ENCODE assay signal across 25 cellular contexts in the genomic region with DNA sequence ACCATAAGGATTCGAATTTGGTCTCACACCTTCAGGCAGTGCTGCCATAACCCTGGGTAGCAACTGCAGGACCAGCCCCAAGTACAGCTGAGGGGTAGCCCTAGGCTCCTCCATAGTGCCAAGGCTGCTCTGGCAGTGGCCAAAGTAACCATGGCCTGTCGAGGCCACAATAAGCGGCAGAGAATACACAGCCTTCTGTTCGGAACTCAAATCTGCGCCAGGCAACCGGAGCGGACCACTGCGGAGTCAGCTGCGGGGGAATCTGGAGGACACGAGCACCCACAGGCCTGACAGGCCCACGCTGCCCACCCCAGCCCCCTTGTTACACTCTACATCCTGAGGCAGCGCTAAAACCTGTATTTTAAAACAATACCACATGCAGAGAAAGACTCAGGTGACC. TPM values are rescaled to one million over a fixed set of nuclear protein-coding genes. Genes with fewer than 3 reads are reported as not detected.
A peak's percentile ranks its signal among the peaks of the same experiment; 100 is the strongest.
DNase-seq lines count a peak whose midpoint lies in the region; ATAC-seq and TF ChIP-seq lines count a peak whose summit lies in the region.
"Had no signal": no experiment of that assay in that cellular context is flagged by ENCODE, and none has a peak within 500 bp of the region (broad histone marks: within the 10 kb centered on the region; RNA-seq: fewer than 3 reads in every experiment).

No MANE protein-coding gene starts in this region.

- no peak overlapping the region for H3K18ac ChIP-seq in H9 (ENCODE audit: insufficient read length, low read depth, low read length)

- H4K8ac ChIP-seq in H9 (replicated peaks; ENCODE audit: insufficient read length, low read depth, low read length) = no peak overlapping the region

- CTCF ChIA-PET in activated CD8-positive, alpha-beta memory T cell treated with anti-CD3 and anti-CD28 coated beads, Interleukin-2, amount 10 ng/mL, durations not matched to agents 7 days and 5 days (lab: Charles Lee) = interaction anchor here (1.0 to 1.1 kb wide), 2 partner anchors 15 to 43 kb away, joined by 4 to 5 read pairs; no protein-coding TSS in a partner anchor
- CTCF ChIA-PET in OCI-LY7 (lab: Charles Lee; ENCODE audit: unreplicated experiment) = no interaction called here

- no peak for TF ChIP-seq CTCF in H9 (conservative IDR thresholded peaks at IDR 0.05)
- no peak for TF ChIP-seq CTCF in OCI-LY7 (conservative IDR thresholded peaks at IDR 0.05; ENCODE audit: low read length)

- no peak overlapping the region for H3K4ac ChIP-seq in H9 (ENCODE audit: low read depth, low read length)

- H3K27me3 Mint-ChIP-seq in activated CD8-positive, alpha-beta memory T cell treated with anti-CD3 and anti-CD28 coated beads, Interleukin-2, amount 10 ng/mL, durations not matched to agents 7 days and 5 days = peaks cover 4% of the 10 kb centered on the region
- H3K27me3 Mint-ChIP-seq in H9 (ENCODE audit: low read depth) = peaks cover 4% of the 10 kb centered on the region
- H3K27me3 Mint-ChIP-seq: CD4-positive, alpha-beta T cell; CD8-positive, alpha-beta memory T cell had no signal

- no peak overlapping the region for H3K4me3 ChIP-seq in OCI-LY7 (ENCODE audit: low read depth, low read length, poor library complexity, severe bottlenecking)
- H3K4me3 ChIP-seq: A549; BLaER1 treated with 17β-estradiol and CSF1 and Interleukin-3, amounts not matched to agents 10 nM and 100 nM had no signal

- no peaks in the 10 kb centered on the region for H3K79me1 ChIP-seq in H9 (ENCODE audit: insufficient read depth, low read depth, low read length, poor library complexity, severe bottlenecking)

- no peak overlapping the region for H3K9ac ChIP-seq in H9 (ENCODE audit: extremely low read depth, insufficient read length, low read length)
- H3K9ac ChIP-seq: BLaER1 treated with 17β-estradiol and CSF1 and Interleukin-3, amounts not matched to agents 10 nM and 100 nM had no signal

- no peaks in the 10 kb centered on the region for H3K36me3 ChIP-seq in OCI-LY7 (ENCODE audit: insufficient read depth, low read length)
- H3K36me3 ChIP-seq: BE2C; BLaER1 treated with 17β-estradiol and CSF1 and Interleukin-3, amounts not matched to agents 10 nM and 100 nM had no signal

- H4K20me1 ChIP-seq in H9 (ENCODE audit: control insufficient read depth, insufficient read depth, insufficient read length) (no peaks in the 10 kb centered on the region), OCI-LY7 (ENCODE audit: insufficient read depth, low read length) (no peaks in the 10 kb centered on the region)
- H4K20me1 ChIP-seq: BLaER1 treated with 17β-estradiol and CSF1 and Interleukin-3, amounts not matched to agents 10 nM and 100 nM had no signal

- no peak overlapping the region for H4K5ac ChIP-seq in H9 (ENCODE audit: insufficient read length, low read depth, low read length)

- H3K14ac ChIP-seq in H9 (ENCODE audit: insufficient read depth, low read length) = no peak overlapping the region

- H3K9me3 Mint-ChIP-seq in activated CD8-positive, alpha-beta memory T cell treated with anti-CD3 and anti-CD28 coated beads, Interleukin-2, amount 10 ng/mL, durations not matched to agents 7 days and 5 days (ENCODE audit: low read depth) = no peaks in the 10 kb centered on the region
- H3K9me3 Mint-ChIP-seq in H9 = no peaks in the 10 kb centered on the region
- H3K9me3 Mint-ChIP-seq: CD4-positive, alpha-beta T cell; CD8-positive, alpha-beta memory T cell had no signal

- H3K23me2 ChIP-seq in H9 (ENCODE audit: insufficient read length, low read depth, low read length, poor library complexity, severe bottlenecking) = no peaks in the 10 kb centered on the region

- H3K4me1 ChIP-seq in H9 (ENCODE audit: insufficient read depth, low read length) (no peaks in the 10 kb centered on the region), OCI-LY7 (ENCODE audit: insufficient read depth, low read length, poor library complexity, severe bottlenecking) (peaks cover 27% of the 10 kb centered on the region)
- H3K4me1 ChIP-seq: A549 had no signal

- DNase-seq in activated CD8-positive, alpha-beta memory T cell treated with anti-CD3 and anti-CD28 coated beads, Interleukin-2, amount 10 ng/mL, durations not matched to agents 7 days and 5 days = peak; percentile 31
- DNase-seq in activated CD8-positive, alpha-beta memory T cell treated with anti-CD3 and anti-CD28 coated beads for 24 hours = no peak
- peak; percentile 22 for DNase-seq in H9
- DNase-seq in islet precursor cell = peak; percentile 36
- peak; percentile 45 for DNase-seq in posterior vena cava (ENCODE audit: low spot score)
- no peak for DNase-seq in OCI-LY7 (ENCODE audit: low spot score)
- DNase-seq in HK-2 (ENCODE audit: unreplicated experiment) = no peak
- DNase-seq: 8988T; ACHN; AML-193; BE2C; CD4-positive, alpha-beta T cell; CD8-positive, alpha-beta memory T cell; DMS 273 treated with DMSO at 0.1 percent for 48 hours; DMS53; DMS79 treated with DMSO at 0.1 percent for 48 hours; GF-D8; GOT3; HCEC 1CT had no signal

- no peak overlapping the region for H3K27ac Mint-ChIP-seq in activated CD8-positive, alpha-beta memory T cell treated with anti-CD3 and anti-CD28 coated beads, Interleukin-2, amount 10 ng/mL, durations not matched to agents 7 days and 5 days
- no peak overlapping the region for H3K27ac Mint-ChIP-seq in H9
- H3K27ac Mint-ChIP-seq: CD14-positive monocyte; CD4-positive, alpha-beta T cell had no signal

- H2AFZ ChIP-seq in H9 (ENCODE audit: low read length) = no peak overlapping the region
- no peak overlapping the region for H2AFZ ChIP-seq in OCI-LY7 (ENCODE audit: low read length)

- no peak overlapping the region for H3K4me2 ChIP-seq in H9 (ENCODE audit: insufficient read depth, insufficient read length, low read length)
- no peak overlapping the region for H3K4me2 ChIP-seq in OCI-LY7 (ENCODE audit: low read length)
- H3K4me2 ChIP-seq: A549; BLaER1 treated with 17β-estradiol and CSF1 and Interleukin-3, amounts not matched to agents 10 nM and 100 nM had no signal

- WGBS in H9 (ENCODE audit: extremely low coverage, insufficient read length, low lambda C conversion rate) = no CpG with 5 or more reads among the region's 12 CpGs

- no peak overlapping the region for H2BK120ac ChIP-seq in H9 (ENCODE audit: low read depth, low read length, poor library complexity, severe bottlenecking)

- H2AK5ac ChIP-seq in H9 (ENCODE audit: insufficient read length, low read length) = no peak overlapping the region

- intact Hi-C loops in posterior vena cava (cut with DNase I) (no loop called here), OCI-LY7 (cut with micrococcal nuclease; ENCODE audit: unreplicated experiment) (no loop called here)

- H3K4me1 Mint-ChIP-seq in activated CD8-positive, alpha-beta memory T cell treated with anti-CD3 and anti-CD28 coated beads, Interleukin-2, amount 10 ng/mL, durations not matched to agents 7 days and 5 days = peaks cover 43% of the 10 kb centered on the region
- H3K4me1 Mint-ChIP-seq in H9 = peaks cover 19 to 20% of the 10 kb centered on the region in 2 experiments

- no peak overlapping the region for H3T11ph ChIP-seq in H9 (ENCODE audit: low read length)

- no peak overlapping the region for H2BK12ac ChIP-seq in H9 (ENCODE audit: insufficient read length, low read depth, low read length)

- no peak overlapping the region for H4K91ac ChIP-seq in H9 (ENCODE audit: insufficient read length, low read depth, low read length)

- no TSS peak for BruUV-seq in OCI-LY7 (replicated peaks; lab: Mats Ljungman, UMichigan)

- no peak overlapping the region for H2BK5ac ChIP-seq in H9 (ENCODE audit: insufficient read length, low read length)

- no peak overlapping the region for H2BK20ac ChIP-seq in H9 (ENCODE audit: low read depth, low read length, poor library complexity, severe bottlenecking)

- H3K23ac ChIP-seq in H9 (ENCODE audit: insufficient read length, low read depth, low read length) = no peak overlapping the region

- H3K79me2 ChIP-seq in H9 (ENCODE audit: insufficient read depth, low read length) (no peaks in the 10 kb centered on the region), OCI-LY7 (ENCODE audit: insufficient read depth, low read depth, low read length) (no peaks in the 10 kb centered on the region)

- no peaks in the 10 kb centered on the region for H3K9me2 ChIP-seq in OCI-LY7 (ENCODE audit: insufficient read depth, low read length)

- ATAC-seq in activated CD8-positive, alpha-beta memory T cell treated with anti-CD3 and anti-CD28 coated beads, Interleukin-2, amount 10 ng/mL, durations not matched to agents 7 days and 5 days = no peak
- no peak for ATAC-seq in GM18519 (IDR thresholded peaks at IDR 0.05; ENCODE audit: low FRiP score, unreplicated experiment)
- ATAC-seq: A549 had no signal

- no peak overlapping the region for H2BK15ac ChIP-seq in H9 (ENCODE audit: low read depth, low read length)

- POLR2A ChIA-PET in OCI-LY7 (lab: Charles Lee) = interaction anchor here (1.4 kb wide), 1 partner anchor 9 kb away, joined by 3 read pairs; no protein-coding TSS in a partner anchor

- no peaks in the 10 kb centered on the region for H3K27me3 ChIP-seq in H9 (ENCODE audit: insufficient read depth, low read length)
- H3K27me3 ChIP-seq: BE2C; BLaER1 treated with 17β-estradiol and CSF1 and Interleukin-3, amounts not matched to agents 10 nM and 100 nM had no signal

- no peaks in the 10 kb centered on the region for H3K36me3 Mint-ChIP-seq in activated CD8-positive, alpha-beta memory T cell treated with anti-CD3 and anti-CD28 coated beads, Interleukin-2, amount 10 ng/mL, durations not matched to agents 7 days and 5 days
- no peaks in the 10 kb centered on the region for H3K36me3 Mint-ChIP-seq in H9 (ENCODE audit: insufficient read depth in 1 of 3, low read depth in 3 of 3)
- H3K36me3 Mint-ChIP-seq: CD14-positive monocyte had no signal

- no peak overlapping the region for H3K56ac ChIP-seq in H9 (ENCODE audit: insufficient read length, low read depth, low read length)

- H3K4me3 Mint-ChIP-seq in activated CD8-positive, alpha-beta memory T cell treated with anti-CD3 and anti-CD28 coated beads, Interleukin-2, amount 10 ng/mL, durations not matched to agents 7 days and 5 days = no peak overlapping the region
- H3K4me3 Mint-ChIP-seq in H9 = no peak overlapping the region
- H3K4me3 Mint-ChIP-seq: CD14-positive monocyte; CD4-positive, alpha-beta T cell had no signal

- H3K9me3 ChIP-seq in H9 (ENCODE audit: control insufficient read depth, low read depth, low read length) (no peaks in the 10 kb centered on the region), OCI-LY7 (ENCODE audit: low read length) (no peaks in the 10 kb centered on the region)
- H3K9me3 ChIP-seq: A549, BE2C had no signal

- H3K27ac ChIP-seq in H9 (ENCODE audit: insufficient read length, low read depth, low read length) = no peak overlapping the region
- H3K27ac ChIP-seq in OCI-LY7 (ENCODE audit: low read depth, low read length, poor library complexity, severe bottlenecking) = no peak overlapping the region
- H3K27ac ChIP-seq: A549; BLaER1 treated with 17β-estradiol and CSF1 and Interleukin-3, amounts not matched to agents 10 nM and 100 nM had no signal

RNA-seq across cellular contexts. Expression of gene CCDC70, which starts 48.7 kb away (rescaled TPM):
- total RNA-seq in activated CD8-positive, alpha-beta memory T cell treated with anti-CD3 and anti-CD28 coated beads, Interleukin-2, amount 10 ng/mL, durations not matched to agents 7 days and 5 days = not detected
- not detected in 2 replicates for total RNA-seq in H9 (2021)
- total RNA-seq in posterior vena cava = not detected
- total RNA-seq in OCI-LY7 (2014; rRNA removed; shearing (Covaris generic)) = not detected in 2 replicates
- not detected in 2 replicates for total RNA-seq in OCI-LY7 (2022)
- total RNA-seq: CD4-positive, alpha-beta T cell; CD8-positive, alpha-beta memory T cell; Daoy; G401 had no signal

Comparison
In these comparisons a context has a peak if more than half of its experiments do, and no peak if none do; other contexts are left out.
1. DNase-seq: peak in activated CD8-positive, alpha-beta memory T cell treated with anti-CD3 and anti-CD28 coated beads, Interleukin-2, amount 10 ng/mL, durations not matched to agents 7 days and 5 days (single experiment), H9 (single experiment), islet precursor cell (single experiment) and posterior vena cava (single experiment); none in activated CD8-positive, alpha-beta memory T cell treated with anti-CD3 and anti-CD28 coated beads for 24 hours (single experiment), OCI-LY7 (single experiment) and HK-2 (single experiment).